Comparison of ENCODE assay signal across 1 cellular context in genomic region chr16:82660078-82660645, GRCh38.
TF ChIP-seq lines count a peak whose summit lies in the region.

No MANE protein-coding gene starts in this region.

TF ChIP-seq in IMR-90, 13 proteins besides CTCF, POLR2A, EP300 and RAD21 (continued from another document):
- TF ChIP-seq, protein P1, sequence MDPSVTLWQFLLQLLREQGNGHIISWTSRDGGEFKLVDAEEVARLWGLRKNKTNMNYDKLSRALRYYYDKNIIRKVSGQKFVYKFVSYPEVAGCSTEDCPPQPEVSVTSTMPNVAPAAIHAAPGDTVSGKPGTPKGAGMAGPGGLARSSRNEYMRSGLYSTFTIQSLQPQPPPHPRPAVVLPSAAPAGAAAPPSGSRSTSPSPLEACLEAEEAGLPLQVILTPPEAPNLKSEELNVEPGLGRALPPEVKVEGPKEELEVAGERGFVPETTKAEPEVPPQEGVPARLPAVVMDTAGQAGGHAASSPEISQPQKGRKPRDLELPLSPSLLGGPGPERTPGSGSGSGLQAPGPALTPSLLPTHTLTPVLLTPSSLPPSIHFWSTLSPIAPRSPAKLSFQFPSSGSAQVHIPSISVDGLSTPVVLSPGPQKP (IDR thresholded peaks at IDR 0.05; ENCODE audit: borderline replicate concordance, low read depth, low read length), result no peak
- no peak for TF ChIP-seq USF2 (IDR thresholded peaks at IDR 0.05; ENCODE audit: low read depth, low read length)
- no peak for TF ChIP-seq MAFK (IDR thresholded peaks at IDR 0.05; ENCODE audit: low read depth, low read length)
- TF ChIP-seq BHLHE40 (IDR thresholded peaks at IDR 0.05; ENCODE audit: low read depth, low read length), result no peak
- no peak for TF ChIP-seq RCOR1 (IDR thresholded peaks at IDR 0.05; ENCODE audit: insufficient replicate concordance, low read length)
- no peak for TF ChIP-seq SMC3 (IDR thresholded peaks at IDR 0.05; ENCODE audit: low read depth, low read length)
- no peak for TF ChIP-seq CHD1 (IDR thresholded peaks at IDR 0.05; ENCODE audit: low read depth, low read length)
